Comparison of ENCODE assay signal across 14 cellular contexts in genomic region chr13:39379667-39380655, GRCh38.
"Had no signal": no experiment of that assay in that cellular context is flagged by ENCODE, and none has a peak within 500 bp of the region (broad histone marks: within the 10 kb centered on the region; RNA-seq: fewer than 3 reads in every experiment).

No MANE protein-coding gene starts in this region.

- H3K27me3 ChIP-seq: brain microvascular endothelial cell, dorsolateral prefrontal cortex, ovary had no signal

- H3K4me1 Mint-ChIP-seq: activated naive CD4-positive, alpha-beta T cell treated with anti-CD3 and anti-CD28 coated beads, Interleukin-2, amount 50 U/mL, for 24 hours had no signal

- H3K4me3 ChIP-seq: dorsolateral prefrontal cortex, ovary had no signal

- H3K27ac Mint-ChIP-seq: activated naive CD4-positive, alpha-beta T cell treated with anti-CD3 and anti-CD28 coated beads, Interleukin-2, amount 50 U/mL, for 24 hours; nephron progenitor cell; stimulated activated naive CD8-positive, alpha-beta T cell treated with anti-CD3 and anti-CD28 coated beads, Interleukin-15, Interleukin-2, amounts not matched to agents 100 ng/mL and 50 ng/mL, for 24 hours had no signal

- H3K4me3 Mint-ChIP-seq: activated naive CD4-positive, alpha-beta T cell treated with anti-CD3 and anti-CD28 coated beads, Interleukin-2, amount 50 U/mL, for 24 hours; nephron progenitor cell; stimulated activated naive CD8-positive, alpha-beta T cell treated with anti-CD3 and anti-CD28 coated beads, Interleukin-15, Interleukin-2, amounts not matched to agents 100 ng/mL and 50 ng/mL, for 24 hours had no signal

- DNase-seq: activated effector memory CD4-positive, alpha-beta T cell treated with Interleukin-2 at 50 U/mL for 16 hours; activated T-cell treated with anti-CD3 and anti-CD28 coated beads, Interleukin-2, amount 50 U/mL, for 1 hour; amniotic stem cell; brain microvascular endothelial cell; dorsolateral prefrontal cortex; foreskin melanocyte; head of caudate nucleus; nephron progenitor cell; ovary; stimulated activated CD4-positive, alpha-beta T cell treated with anti-CD3 and anti-CD28 coated beads, Interleukin-15, amount 100 ng/mL, for 24 hours; stimulated activated CD4-positive, alpha-beta T cell treated with anti-CD3 and anti-CD28 coated beads, Interleukin-4, amount 100 ng/mL, for 24 hours had no signal

- H3K27ac ChIP-seq: brain microvascular endothelial cell, dorsolateral prefrontal cortex, ovary had no signal

- H3K9me3 Mint-ChIP-seq: activated naive CD4-positive, alpha-beta T cell treated with anti-CD3 and anti-CD28 coated beads, Interleukin-2, amount 50 U/mL, for 24 hours; stimulated activated naive CD8-positive, alpha-beta T cell treated with anti-CD3 and anti-CD28 coated beads, Interleukin-15, Interleukin-2, amounts not matched to agents 100 ng/mL and 50 ng/mL, for 24 hours had no signal

- H3K36me3 Mint-ChIP-seq: activated naive CD4-positive, alpha-beta T cell treated with anti-CD3 and anti-CD28 coated beads, Interleukin-2, amount 50 U/mL, for 24 hours had no signal

- H3K9me3 ChIP-seq: ovary had no signal

- H3K27me3 Mint-ChIP-seq: stimulated activated naive CD8-positive, alpha-beta T cell treated with anti-CD3 and anti-CD28 coated beads, Interleukin-15, Interleukin-2, amounts not matched to agents 100 ng/mL and 50 ng/mL, for 24 hours had no signal

- ATAC-seq: left lobe of liver had no signal

- H3K36me3 ChIP-seq: brain microvascular endothelial cell, ovary had no signal
